Comparison of ENCODE assay signal across 8 cellular contexts in genomic region chr10:97701438-97702064, GRCh38. TPM values are rescaled to one million over a fixed set of nuclear protein-coding genes. Genes with fewer than 3 reads are reported as not detected.
A peak's percentile ranks its signal among the peaks of the same experiment; 100 is the strongest.
DNase-seq lines count a peak whose midpoint lies in the region; TF ChIP-seq lines count a peak whose summit lies in the region.

No MANE protein-coding gene starts in this region.

- H3K27ac ChIP-seq in VCaP, result no peak overlapping the region
- no peak overlapping the region for H3K27ac ChIP-seq in mesendoderm (ENCODE audit: low read depth, low read length)

- H3K18ac ChIP-seq in mesendoderm (ENCODE audit: low read length), result no peak overlapping the region

- H4K8ac ChIP-seq in mesendoderm (ENCODE audit: low read depth, low read length), result no peak overlapping the region

- H3K36me3 ChIP-seq in mesendoderm (ENCODE audit: control insufficient read depth, insufficient read depth, low read length), result no peaks in the 10 kb centered on the region

- no peak overlapping the region for H3K4me3 Mint-ChIP-seq in HFFc6

- no peaks in the 10 kb centered on the region for H3K79me1 ChIP-seq in mesendoderm (ENCODE audit: low read length)

- H3K36me3 Mint-ChIP-seq in HFFc6 (ENCODE audit: low read depth), result no peaks in the 10 kb centered on the region

- no peak overlapping the region for H4K5ac ChIP-seq in mesendoderm (ENCODE audit: low read length)

- no peak overlapping the region for H3K23ac ChIP-seq in mesendoderm (ENCODE audit: low read length)

- H3K4me3 ChIP-seq in mesendoderm (ENCODE audit: low read length), result no peak overlapping the region

- H3K9me3 Mint-ChIP-seq in HFFc6, result no peaks in the 10 kb centered on the region

- peak; percentile 79 for DNase-seq in SIG-M5 treated with dmso at 0.1 percent for 504 hours (lab: John Stamatoyannopoulos, UW; ENCODE audit: unreplicated experiment)
- DNase-seq in SIG-M5 (lab: John Stamatoyannopoulos, UW), result no peak
- DNase-seq in HFFc6, result peak; percentile 74
- peak; percentile 72 for DNase-seq in NCI-H1694 treated with DMSO at 0.1 percent for 48 hours (lab: John Stamatoyannopoulos, UW)
- peak; percentile 2 for DNase-seq in effector CD8-positive, alpha-beta T cell (lab: John Stamatoyannopoulos, UW)
- DNase-seq in mesendoderm, result peak; percentile 80
- peak; percentile 92 for DNase-seq in superior temporal gyrus (ENCODE audit: extremely low spot score)

- no peak overlapping the region for H3K9ac ChIP-seq in mesendoderm (ENCODE audit: low read length)

- no CpG with 5 or more reads among the region's 11 CpGs for WGBS in mesendoderm (ENCODE audit: extremely low coverage, insufficient coverage, low lambda C conversion rate)

- no peak overlapping the region for H2BK15ac ChIP-seq in mesendoderm (replicated peaks; ENCODE audit: low read depth)

- TF ChIP-seq CTCF in HFFc6 (IDR thresholded peaks at IDR 0.05) (peak; percentile 87), VCaP (conservative IDR thresholded peaks at IDR 0.05) (peak; percentile 87)

- H3K27ac Mint-ChIP-seq in HFFc6, result no peak overlapping the region

- peaks cover 20% of the 10 kb centered on the region for H3K4me1 Mint-ChIP-seq in HFFc6 (ENCODE audit: low read depth)

- no peak overlapping the region for H2BK5ac ChIP-seq in mesendoderm (ENCODE audit: low read length)

- H3K4me1 ChIP-seq in mesendoderm (ENCODE audit: control insufficient read depth, low read depth, low read length), result no peaks in the 10 kb centered on the region

- peaks cover 1% of the 10 kb centered on the region for H3K27me3 Mint-ChIP-seq in HFFc6 (ENCODE audit: insufficient read depth)

- H2AK5ac ChIP-seq in mesendoderm (ENCODE audit: low read length), result no peak overlapping the region

- H3K4ac ChIP-seq in mesendoderm (ENCODE audit: low read depth, low read length), result no peak overlapping the region

- no peak overlapping the region for H2BK120ac ChIP-seq in mesendoderm (ENCODE audit: low read depth, low read length)

- no peak overlapping the region for H3K56ac ChIP-seq in mesendoderm (ENCODE audit: low read length)

- H3K27me3 ChIP-seq in mesendoderm (ENCODE audit: insufficient read depth, low read length, poor library complexity), result no peaks in the 10 kb centered on the region

- H3K4me2 ChIP-seq in mesendoderm (ENCODE audit: low read length), result no peak overlapping the region

- H3K79me2 ChIP-seq in mesendoderm (ENCODE audit: control insufficient read depth, insufficient read depth, low read length), result no peaks in the 10 kb centered on the region

RNA-seq across cellular contexts. Expression of gene MARVELD1, which starts 12.0 kb away (rescaled TPM):
- 10 to 100 TPM; 76.7 to 94.7 (median 80.9) TPM for total RNA-seq in HFFc6 (2021; fragmentation: NEBNext Ultra II Directional; extraction: Animal tissue kit (Norgen Biotek cat#: 25700))
- 23.5 TPM for polyA plus RNA-seq in mesendoderm (2013, experiment 1 of 2)
- polyA plus RNA-seq in mesendoderm (2013, experiment 2 of 2), result 23.3 TPM

RNA-seq across cellular contexts. Expression of gene AVPI1, which starts 14.5 kb away (rescaled TPM):
- total RNA-seq in HFFc6 (2021; fragmentation: NEBNext Ultra II Directional; extraction: Animal tissue kit (Norgen Biotek cat#: 25700)), result 10 to 100 TPM; 28.2 to 44.8 (median 39.5) TPM
- 3.3 TPM for polyA plus RNA-seq in mesendoderm (2013, experiment 1 of 2)
- polyA plus RNA-seq in mesendoderm (2013, experiment 2 of 2), result 2.9 TPM

RNA-seq across cellular contexts. Expression of gene ZFYVE27, which starts 35.4 kb away (rescaled TPM):
- 10 to 100 TPM; 16.6 to 23.0 (median 18.3) TPM for total RNA-seq in HFFc6 (2021; fragmentation: NEBNext Ultra II Directional; extraction: Animal tissue kit (Norgen Biotek cat#: 25700))
- polyA plus RNA-seq in mesendoderm (2013, experiment 1 of 2), result 9.5 TPM
- polyA plus RNA-seq in mesendoderm (2013, experiment 2 of 2), result 8.5 TPM
